20 cellular contexts compared by ENCODE assay signal in genomic region chr14:105876829-105877228, GRCh38.
"Had no signal": no experiment of that assay in that cellular context is flagged by ENCODE, and none has a peak within 500 bp of the region (broad histone marks: within the 10 kb centered on the region; RNA-seq: fewer than 3 reads in every experiment).

No MANE protein-coding gene starts in this region.

- H3K4me3 Mint-ChIP-seq: activated naive CD8-positive, alpha-beta T cell; activated T-helper 17 cell treated with anti-CD3 and anti-CD28 coated beads, Interleukin-2, amount 50 U/mL, for 72 hours; naive thymus-derived CD4-positive, alpha-beta T cell; stimulated activated naive CD8-positive, alpha-beta T cell treated with anti-CD3 and anti-CD28 coated beads, Interleukin-15, Interleukin-2, amounts not matched to agents 100 ng/mL and 50 ng/mL, for 24 hours; T-cell had no signal

- H3K9me3 Mint-ChIP-seq: activated T-helper 17 cell treated with anti-CD3 and anti-CD28 coated beads, Interleukin-2, amount 50 U/mL, for 72 hours; stimulated activated naive CD8-positive, alpha-beta T cell treated with anti-CD3 and anti-CD28 coated beads, Interleukin-15, Interleukin-2, amounts not matched to agents 100 ng/mL and 50 ng/mL, for 24 hours; T-cell had no signal

- ATAC-seq: activated CD4-positive, CD25-positive, alpha-beta regulatory T cell treated with anti-CD3 and anti-CD28 coated beads, Interleukin-2, amount 50 U/mL, for 24 hours; activated T-helper 17 cell treated with anti-CD3 and anti-CD28 coated beads, Interleukin-2, amount 50 U/mL, for 72 hours; body of pancreas; mucosa of descending colon; naive thymus-derived CD4-positive, alpha-beta T cell; T-cell; upper lobe of right lung had no signal

- H3K27ac Mint-ChIP-seq: activated T-helper 17 cell treated with anti-CD3 and anti-CD28 coated beads, Interleukin-2, amount 50 U/mL, for 72 hours; naive thymus-derived CD4-positive, alpha-beta T cell; stimulated activated naive CD8-positive, alpha-beta T cell treated with anti-CD3 and anti-CD28 coated beads, Interleukin-15, Interleukin-2, amounts not matched to agents 100 ng/mL and 50 ng/mL, for 24 hours; T-cell had no signal

- H3K4me1 ChIP-seq: body of pancreas, upper lobe of right lung had no signal

- H3K9me3 ChIP-seq: body of pancreas, mucosa of descending colon, neutrophil, upper lobe of right lung had no signal

- H3K27me3 Mint-ChIP-seq: activated naive CD8-positive, alpha-beta T cell had no signal

- H3K27ac ChIP-seq: body of pancreas, neutrophil, SK-N-MC, upper lobe of right lung had no signal

- H3K36me3 Mint-ChIP-seq: activated naive CD8-positive, alpha-beta T cell; naive thymus-derived CD4-positive, alpha-beta T cell; T-cell had no signal

- H3K36me3 ChIP-seq: neutrophil, upper lobe of right lung had no signal

- DNase-seq: activated CD4-positive, alpha-beta T cell treated with anti-CD3 and anti-CD28 coated beads, Interleukin-2, amount 50 U/mL, for 1 hour; amniotic stem cell; central memory CD4-positive, alpha-beta T cell; cortex of kidney; effector CD8-positive, alpha-beta T cell; foreskin fibroblast; small intestine; stimulated activated CD4-positive, alpha-beta T cell treated with anti-CD3 and anti-CD28 coated beads, Interleukin-4, amount 100 ng/mL, for 24 hours; T-helper 9 cell; upper lobe of right lung had no signal

- H3K4me3 ChIP-seq: body of pancreas, mucosa of descending colon, SK-N-MC, upper lobe of right lung had no signal

- H3K4me1 Mint-ChIP-seq: activated T-helper 17 cell treated with anti-CD3 and anti-CD28 coated beads, Interleukin-2, amount 50 U/mL, for 72 hours had no signal

- H3K27me3 ChIP-seq: body of pancreas had no signal
